ENCODE assay signal across 25 cellular contexts in the genomic region with DNA sequence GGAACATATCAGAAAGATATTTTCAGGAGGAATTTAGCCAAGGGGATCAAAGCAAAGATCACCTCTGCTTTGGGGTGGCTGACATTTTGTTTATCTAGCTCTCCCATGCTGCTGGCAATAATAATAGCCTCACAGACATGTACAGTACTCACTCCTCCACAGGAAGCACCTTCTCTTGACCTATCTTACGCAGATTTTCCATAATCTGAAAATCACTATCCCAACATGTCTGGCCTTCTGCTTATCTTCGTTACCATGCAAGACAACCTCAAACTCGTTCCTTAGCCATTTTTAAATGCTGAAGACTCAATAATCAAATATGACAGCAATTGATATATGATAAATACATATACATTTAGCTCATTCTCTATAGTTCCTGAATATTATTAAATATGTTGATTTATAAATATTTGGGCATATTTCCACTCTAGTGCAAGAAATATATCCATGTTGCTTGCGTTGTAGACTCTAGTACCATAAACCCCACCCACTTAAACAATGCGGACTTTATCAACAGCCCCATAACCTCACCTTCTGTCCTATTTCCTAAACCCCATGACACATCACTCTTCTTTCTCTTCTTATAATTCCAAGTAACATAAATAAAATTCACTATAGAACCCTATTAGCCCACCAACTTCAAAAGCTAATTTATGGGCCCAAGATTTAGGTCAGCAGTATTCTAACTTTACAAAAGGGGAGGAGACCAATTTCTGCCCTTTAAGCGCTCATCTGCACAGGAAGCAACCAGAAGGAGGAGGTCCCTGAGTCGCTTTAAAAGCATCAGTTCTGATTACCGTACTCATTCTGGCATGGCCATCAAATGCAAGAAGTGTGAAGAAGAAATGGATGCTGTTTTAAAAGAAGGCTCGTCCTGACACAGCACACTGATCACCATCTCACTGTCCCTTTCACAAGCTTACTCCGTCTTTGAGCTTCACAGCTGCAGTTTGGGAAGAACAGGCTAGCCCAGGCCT. TPM values are rescaled to one million over a fixed set of nuclear protein-coding genes. Genes with fewer than 3 reads are reported as not detected.
DNase-seq lines count a peak whose midpoint lies in the region; ATAC-seq, FAIRE-seq and TF ChIP-seq lines count a peak whose summit lies in the region.
"Had no signal": no experiment of that assay in that cellular context is flagged by ENCODE, and none has a peak within 500 bp of the region (broad histone marks: within the 10 kb centered on the region; RNA-seq: fewer than 3 reads in every experiment).

No MANE protein-coding gene starts in this region.

- H4K20me1 ChIP-seq in OCI-LY7 (ENCODE audit: insufficient read depth, low read length): no peaks in the 10 kb centered on the region
- no peaks in the 10 kb centered on the region; the same call in 1 of the 2 replicates for H4K20me1 ChIP-seq in K562 (replicated peaks; ENCODE audit: control insufficient read depth, insufficient read depth, low read length)

- BruUV-seq in OCI-LY7 (replicated peaks; lab: Mats Ljungman, UMichigan): no TSS peak
- no TSS peak for BruUV-seq in K562 (replicated peaks; lab: Mats Ljungman, UMichigan)

- H3K27me3 Mint-ChIP-seq in naive B cell: no peaks in the 10 kb centered on the region

- H3K4me2 ChIP-seq in OCI-LY7 (ENCODE audit: low read length) (peak overlapping the region; percentile 64), K562 (ENCODE audit: insufficient read depth, low read length) (no peak overlapping the region)
- H3K4me2 ChIP-seq: A549 had no signal

- H3K79me2 ChIP-seq in OCI-LY7 (ENCODE audit: insufficient read depth, low read depth, low read length) (peaks cover 96% of the 10 kb centered on the region), K562 (ENCODE audit: control insufficient read depth, insufficient read depth, low read length) (no peaks in the 10 kb centered on the region)

- peak; percentile 63 for ATAC-seq in K562
- ATAC-seq in naive B cell (ENCODE audit: low read depth in 2 of 2): peak; percentile 54 to 62
- ATAC-seq in HG03457 (IDR thresholded peaks at IDR 0.05; ENCODE audit: unreplicated experiment): no peak
- ATAC-seq: A549, HCT116, right cardiac atrium had no signal

- WGBS in K562 (ENCODE audit: insufficient coverage, low coverage, missing lambda C conversion rate): 4% methylated on average over 10 of the region's 10 CpGs

- intact Hi-C loops in OCI-LY7 (cut with micrococcal nuclease; ENCODE audit: unreplicated experiment): no loop called here
- intact Hi-C loops in K562 (cut with micrococcal nuclease): no loop called here
- intact Hi-C loops in ascending aorta (cut with DNase I): no loop called here

- H3K27me3 ChIP-seq in K562 (ENCODE audit: control insufficient read depth in 2 of 2, insufficient read depth in 2 of 2, low read length in 2 of 2) (peaks cover 8% of the 10 kb centered on the region in 2 experiments; a peak in 4 of 5 replicates), ascending aorta (no peaks in the 10 kb centered on the region)
- H3K27me3 ChIP-seq: vagina had no signal

- in situ Hi-C loops in K562 (cut with MboI): no loop called here

- H3K27ac Mint-ChIP-seq in naive B cell: peak overlapping the region in 3 of 6 donors; percentile 2 to 64 (median 15)
- H3K27ac Mint-ChIP-seq: activated T-helper 1 cell treated with anti-CD3 and anti-CD28 coated beads, Interleukin-12 subunit alpha, Interleukin-12 subunit beta, Interleukin-2, Interleukin-4 antibody, amounts not matched to agents 30 ng/mL and 10 ng/mL and 1 ng/mL, durations not matched to agents 14 hours and 24 hours and 36 hours had no signal

- no peak for TF ChIP-seq CTCF in D721Med (IDR thresholded peaks at IDR 0.05; ENCODE audit: insufficient read depth, missing control alignments)
- TF ChIP-seq CTCF in OCI-LY7 (conservative IDR thresholded peaks at IDR 0.05; ENCODE audit: low read length): no peak
- no peak for TF ChIP-seq CTCF in K562 (IDR thresholded peaks at IDR 0.05 in 2 of 3, conservative IDR thresholded peaks at IDR 0.05 in 1 of 3; ENCODE audit: insufficient read depth in 2 of 3, low read depth in 1 of 3, low read length in 3 of 3)
- TF ChIP-seq CTCF in ascending aorta (IDR thresholded peaks at IDR 0.05): no peak

- H2AFZ ChIP-seq in OCI-LY7 (ENCODE audit: low read length) (peak overlapping the region; percentile 10; the same call in 1 of the 2 replicates), K562 (ENCODE audit: low read depth, low read length) (no peak overlapping the region)

- H3K4me3 ChIP-seq in OCI-LY7 (ENCODE audit: low read depth, low read length, poor library complexity, severe bottlenecking) (peak overlapping the region; percentile 45), K562 (no peak overlapping the region), ascending aorta (no peak overlapping the region)
- H3K4me3 ChIP-seq: A549, thoracic aorta, vagina had no signal

- no peaks in the 10 kb centered on the region for H3K9me1 ChIP-seq in K562 (ENCODE audit: control insufficient read depth, insufficient read depth, low read length)

- POLR2A ChIA-PET in OCI-LY7 (lab: Charles Lee): interaction anchor here (0.8 to 7.0 kb wide), 15 partner anchors 7 to 344 kb away, joined by 3 to 82 read pairs (median 5); partner anchors contain the start of gene ZNF608
- POLR2A ChIA-PET in K562 (lab: Yijun Ruan, JAX): interaction anchor here (1.0 kb wide), 1 partner anchor 10 kb away, joined by 3 read pairs; no protein-coding TSS in a partner anchor

- peak; percentile 53; the same call in 1 of the 2 replicates for TF ChIP-seq EP300 in K562 (IDR thresholded peaks at IDR 0.05; ENCODE audit: low read length)

- TF ChIP-seq RAD21 in K562 (CRISPR knock-in tag; conservative IDR thresholded peaks at IDR 0.05 in 1 of 2, IDR thresholded peaks at IDR 0.05 in 1 of 2): 0 out of 4 replicates have a peak, but pooled peaks of 1 of the 2 experiments have one; percentile 7

- H3K4me1 Mint-ChIP-seq in naive B cell: peaks cover 39 to 70% (median 59%) of the 10 kb centered on the region in 3 donors

- peaks cover 86% of the 10 kb centered on the region for H3K4me1 ChIP-seq in OCI-LY7 (ENCODE audit: insufficient read depth, low read length, poor library complexity, severe bottlenecking)
- peaks cover 0 to 6% of the 10 kb centered on the region in 2 experiments; a peak in 1 of 5 replicates for H3K4me1 ChIP-seq in K562 (replicated peaks in 1 of 2; ENCODE audit: control insufficient read depth in 2 of 2, insufficient read depth in 2 of 2, low read length in 2 of 2)
- no peaks in the 10 kb centered on the region for H3K4me1 ChIP-seq in ascending aorta
- H3K4me1 ChIP-seq: A549 had no signal

- H3K36me3 Mint-ChIP-seq in naive B cell: peaks cover 0 to 6% of the 10 kb centered on the region in 2 donors

- H3K36me3 ChIP-seq in OCI-LY7 (ENCODE audit: insufficient read depth, low read length) (no peaks in the 10 kb centered on the region), K562 (ENCODE audit: control insufficient read depth, insufficient read depth, low read length) (no peaks in the 10 kb centered on the region), ascending aorta (no peaks in the 10 kb centered on the region)
- H3K36me3 ChIP-seq: thoracic aorta, vagina had no signal

- no peaks in the 10 kb centered on the region for H3K9me2 ChIP-seq in OCI-LY7 (ENCODE audit: insufficient read depth, low read length)

- H3K27ac ChIP-seq in OCI-LY7 (ENCODE audit: low read depth, low read length, poor library complexity, severe bottlenecking) (peak overlapping the region; percentile 33), K562 (ENCODE audit: extremely low read depth, low read depth, low read length) (no peak overlapping the region), ascending aorta (no peak overlapping the region)
- H3K27ac ChIP-seq: A549, thoracic aorta, vagina had no signal

- no peaks in the 10 kb centered on the region for H3K9me3 ChIP-seq in OCI-LY7 (ENCODE audit: low read length)
- H3K9me3 ChIP-seq in K562 (replicated peaks; ENCODE audit: control insufficient read depth, insufficient read depth, low read depth, low read length): no peaks in the 10 kb centered on the region
- H3K9me3 ChIP-seq in ascending aorta: no peaks in the 10 kb centered on the region
- H3K9me3 ChIP-seq: A549, Caco-2, thoracic aorta, vagina had no signal

- DNase-seq in D721Med (ENCODE audit: insufficient read length, low spot score) (no peak), OCI-LY7 (ENCODE audit: low spot score) (no peak), K562 (ENCODE audit: extremely low read depth in 1 of 4, low spot score in 3 of 4) (peak in 2 of 4 experiments; percentile 41 to 70), naive B cell (no peak), NCI-H524 treated with DMSO at 0.1 percent for 48 hours (lab: John Stamatoyannopoulos, UW) (no peak), kidney tubule cell (ENCODE audit: low spot score) (no peak), ascending aorta (ENCODE audit: low spot score in 2 of 2) (no peak)
- DNase-seq: activated naive CD4-positive, alpha-beta T cell treated with anti-CD3 and anti-CD28 coated beads, Interleukin-2, amount 50 U/mL, for 16 hours; Caco-2; head of caudate nucleus; kidney glomerular epithelial cell; MM.1S; NCI-H1417; NCI-H2081 treated with DMSO at 0.1 percent for 48 hours; NCI-H345; right cardiac atrium; SHP77 treated with DMSO at 0.1 percent for 48 hours; stimulated activated CD4-positive, alpha-beta T cell treated with anti-CD3 and anti-CD28 coated beads, Interleukin-4, amount 100 ng/mL, for 1 hour; stimulated activated naive CD4-positive, alpha-beta T cell had no signal

- FAIRE-seq in D721Med (lab: Jason Lieb, UNC) (peak; percentile 6), K562 (lab: Jason Lieb, UNC) (peak; percentile 46)
- FAIRE-seq: A549 had no signal

- TF ChIP-seq POLR2A in K562 (conservative IDR thresholded peaks at IDR 0.05): no peak

- CTCF ChIA-PET in OCI-LY7 (lab: Charles Lee; ENCODE audit: unreplicated experiment): no interaction called here
- CTCF ChIA-PET in K562 (lab: Yijun Ruan, JAX; ENCODE audit: low intra/inter-chr PET ratio): no interaction called here

- no peak overlapping the region for H3K9ac ChIP-seq in K562 (ENCODE audit: insufficient read depth in 1 of 2, low read depth in 2 of 2, low read length in 2 of 2)

- H3K9me3 Mint-ChIP-seq in naive B cell: no peaks in the 10 kb centered on the region
- H3K9me3 Mint-ChIP-seq: activated T-helper 1 cell treated with anti-CD3 and anti-CD28 coated beads, Interleukin-12 subunit alpha, Interleukin-12 subunit beta, Interleukin-2, Interleukin-4 antibody, amounts not matched to agents 30 ng/mL and 10 ng/mL and 1 ng/mL, durations not matched to agents 14 hours and 24 hours and 36 hours had no signal

- peak overlapping the region in 2 of 8 donors; percentile 11 to 69 for H3K4me3 Mint-ChIP-seq in naive B cell
- H3K4me3 Mint-ChIP-seq: activated T-helper 1 cell treated with anti-CD3 and anti-CD28 coated beads, Interleukin-12 subunit alpha, Interleukin-12 subunit beta, Interleukin-2, Interleukin-4 antibody, amounts not matched to agents 30 ng/mL and 10 ng/mL and 1 ng/mL, durations not matched to agents 14 hours and 24 hours and 36 hours had no signal

RNA-seq across cellular contexts. Expression of gene ZNF608, which starts 17.8 kb away (rescaled TPM):
- total RNA-seq in OCI-LY7 (2014; rRNA removed; shearing (Covaris generic)): 22.6 and 25.7 TPM in 2 replicates
- total RNA-seq in OCI-LY7 (2022) (58.8 and 61.4 TPM in 2 replicates), K562 (2014; rRNA removed) (1.00 and 1.5 TPM in 2 replicates), K562 (2014; rRNA removed; fragmentation: Illumina TruSeq; extraction: Trizol) (1.4 and 1.5 TPM in 2 replicates), K562 (2015; rRNA removed; fragmentation: Illumina TruSeq; extraction: Trizol) (1.5 and 1.6 TPM in 2 replicates), K562 (2021) (1.5 and 2.3 TPM in 2 replicates), ascending aorta (15.4 TPM)
- 0.76 and 2.3 TPM in 2 replicates for total RNA-seq in K562 (2011; cell fraction: chromatin; rRNA removed; ENCODE audit: low replicate concordance)
- total RNA-seq in K562 (2011; cell fraction: nucleolus; rRNA removed): 0.92 and 1.3 TPM in 2 replicates
- 1.0 and 1.8 TPM in 2 replicates for total RNA-seq in K562 (2011; cell fraction: nucleoplasm; rRNA removed)
- polyA plus RNA-seq in K562 (2011; rRNA removed) (0.69 and 0.89 TPM in 2 replicates), K562 (2014; fragmentation: Illumina TruSeq; extraction: Trizol) (1.1 and 1.4 TPM in 2 replicates), K562 (2014; fragmentation: Nextera tagmentation; extraction: Ambion mirVana) (under 1 TPM; 0.38 to 0.83 TPM), K562 (2014; rRNA removed) (0.69 and 1.5 TPM in 2 replicates), naive B cell (ENCODE audit: low read depth in 6 of 6) (1 to 10 TPM; 3.7 to 8.7 (median 6.0) TPM)
- polyA plus RNA-seq in K562 (2011; cell fraction: cytosol; rRNA removed): 0.28 and 0.36 TPM in 2 replicates
- 0.48 and 1.3 TPM in 2 replicates for polyA plus RNA-seq in K562 (2011; cell fraction: nucleus; rRNA removed)
- polyA plus RNA-seq in K562 (2012): 1.5 and 3.0 TPM in 2 replicates
- polyA minus RNA-seq in K562 (2011; rRNA and poly(A)+ RNA removed): 0.93 and 1.3 TPM in 2 replicates
- polyA minus RNA-seq in K562 (2011; cell fraction: cytosol; rRNA and poly(A)+ RNA removed): 0.36 TPM in 1 of 2 replicates, not detected in the other
- 0.33 and 0.54 TPM in 2 replicates for polyA minus RNA-seq in K562 (2011; cell fraction: nucleus; rRNA and poly(A)+ RNA removed)
- total RNA-seq: activated T-helper 1 cell treated with anti-CD3 and anti-CD28 coated beads, Interleukin-12 subunit alpha, Interleukin-12 subunit beta, Interleukin-2, Interleukin-4 antibody, amounts not matched to agents 30 ng/mL and 10 ng/mL and 1 ng/mL, durations not matched to agents 14 hours and 24 hours and 36 hours had no signal
